25 cellular contexts compared by ENCODE assay signal in the genomic region with DNA sequence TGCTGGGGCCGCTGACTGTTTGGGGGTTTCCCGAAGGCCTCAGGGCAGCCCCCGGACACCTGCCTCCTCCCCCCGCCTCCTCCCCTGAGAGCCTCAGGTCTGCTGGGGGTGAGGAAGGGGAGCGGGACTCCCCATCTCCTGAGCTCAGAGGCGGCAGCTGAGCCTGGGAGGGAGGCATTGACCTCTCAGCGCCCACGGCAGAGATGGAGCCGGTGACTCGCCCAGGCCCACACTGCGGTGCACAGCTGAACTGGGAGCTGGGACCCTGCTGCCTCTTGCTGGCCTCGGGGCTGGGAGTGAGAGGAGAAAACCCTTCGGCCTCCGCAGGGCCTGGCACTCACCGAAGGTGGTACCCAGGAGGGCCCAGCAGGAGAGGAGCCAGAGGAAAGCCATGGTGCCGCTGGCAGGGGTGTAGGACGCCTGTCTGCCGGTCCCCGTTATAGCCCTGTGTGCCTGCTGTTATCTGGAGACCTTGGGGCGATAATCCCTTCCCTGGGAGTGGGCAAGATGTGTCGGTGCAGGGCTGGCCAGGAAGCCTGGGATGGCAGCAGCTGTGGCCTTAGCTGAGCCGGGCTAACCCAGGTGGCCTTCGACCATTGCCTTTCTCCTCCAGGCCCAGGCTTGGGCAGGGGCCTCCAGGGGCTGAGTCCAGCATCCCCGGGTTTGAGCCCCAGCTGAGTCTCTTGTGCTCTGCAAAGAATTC. TPM values are rescaled to one million over a fixed set of nuclear protein-coding genes. Genes with fewer than 3 reads are reported as not detected.
DNase-seq lines count a peak whose midpoint lies in the region; ATAC-seq, FAIRE-seq and TF ChIP-seq lines count a peak whose summit lies in the region.
"Had no signal": no experiment of that assay in that cellular context is flagged by ENCODE, and none has a peak within 500 bp of the region (broad histone marks: within the 10 kb centered on the region; RNA-seq: fewer than 3 reads in every experiment).

Gene CTRB2, minus strand, starts transcription at position 413 of the 703 bp plus-strand sequence. Its CDS starts 20 bp downstream, at position 393.

- H3K27ac ChIP-seq in foreskin keratinocyte, result no peak within 1 kb of the TSS
- H3K27ac ChIP-seq in pancreas, result peak within 1 kb of the TSS; percentile 85 to 98 (median 92)
- no peak within 1 kb of the TSS for H3K27ac ChIP-seq in vagina
- H3K27ac ChIP-seq: upper lobe of right lung had no signal

- WGBS in pancreas, 2 donors, result 43% methylated on average over 21 to 24 of the region's 24 CpGs

- H3K4me1 ChIP-seq in foreskin keratinocyte (no peaks in the 10 kb centered on the region), pancreas (peaks cover 5 to 10% (median 7%) of the 10 kb centered on the region in 3 donors), vagina (no peaks in the 10 kb centered on the region)
- H3K4me1 ChIP-seq: upper lobe of right lung had no signal

- TF ChIP-seq POLR2A in vagina (IDR thresholded peaks at IDR 0.05), result no peak

- peaks cover 35% of the 10 kb centered on the region for H3K27me3 Mint-ChIP-seq in HFFc6 (ENCODE audit: insufficient read depth)
- H3K27me3 Mint-ChIP-seq: activated CD4-positive, alpha-beta T cell treated with anti-CD3 and anti-CD28 coated beads, Interleukin-2, amount 10 ng/mL, durations not matched to agents 7 days and 5 days; CD4-positive, CD25-positive, alpha-beta regulatory T cell had no signal

- H3K4me1 Mint-ChIP-seq in HFFc6 (ENCODE audit: low read depth), result no peaks in the 10 kb centered on the region
- H3K4me1 Mint-ChIP-seq: activated CD4-positive, alpha-beta T cell treated with anti-CD3 and anti-CD28 coated beads, Interleukin-2, amount 10 ng/mL, durations not matched to agents 7 days and 5 days; stimulated activated effector memory CD8-positive, alpha-beta T cell treated with anti-CD3 and anti-CD28 coated beads, Interleukin-12 subunit alpha, Interleukin-12 subunit beta, amount 100 ng/mL, for 72 hours had no signal

- TF ChIP-seq CTCF in GM13976 (IDR thresholded peaks at IDR 0.05; ENCODE audit: borderline replicate concordance, control extremely low read depth, extremely low read depth, insufficient read depth, missing control alignments), result no peak
- no peak for TF ChIP-seq CTCF in HFFc6 (IDR thresholded peaks at IDR 0.05)
- no peak for TF ChIP-seq CTCF in foreskin keratinocyte (conservative IDR thresholded peaks at IDR 0.05)
- no peak for TF ChIP-seq CTCF in pancreas (IDR thresholded peaks at IDR 0.05)
- TF ChIP-seq CTCF in vagina (IDR thresholded peaks at IDR 0.05), result no peak

- in situ Hi-C loops in GM13976 (cut with MboI; ENCODE audit: low sequenced_read_pairs, unreplicated experiment), result loop anchor here (25.0 kb wide), 1 partner anchor 555 kb away; no protein-coding TSS in a partner anchor

- peak; percentile 70 for DNase-seq in GM13976 (ENCODE audit: low spot score)
- DNase-seq in HFFc6, result no peak
- DNase-seq in foreskin keratinocyte, result no peak
- peak; percentile 82 to 96 (median 94) for DNase-seq in pancreas
- no peak for DNase-seq in NCI-H1092 treated with DMSO at 0.1 percent for 48 hours (lab: John Stamatoyannopoulos, UW)
- no peak for DNase-seq in SKM-1 (lab: John Stamatoyannopoulos, UW; ENCODE audit: unreplicated experiment)
- no peak for DNase-seq in vagina (ENCODE audit: extremely low spot score in 2 of 2)
- DNase-seq: activated CD4-positive, alpha-beta T cell treated with anti-CD3 and anti-CD28 coated beads, Interleukin-2, amount 10 ng/mL, durations not matched to agents 7 days and 5 days; activated gamma-delta T cell; CD4-positive, CD25-positive, alpha-beta regulatory T cell; cerebellar nuclear complex; effector CD8-positive, alpha-beta T cell; mammary epithelial cell; NCI-H1417 treated with DMSO at 0.1 percent for 48 hours; NCI-H2171; nephron progenitor cell; PC-3; stimulated activated CD4-positive, alpha-beta T cell treated with anti-CD3 and anti-CD28 coated beads, Interleukin-15, amount 100 ng/mL, for 24 hours; upper lobe of right lung had no signal

- H3K36me3 Mint-ChIP-seq in HFFc6 (ENCODE audit: low read depth), result no peaks in the 10 kb centered on the region
- H3K36me3 Mint-ChIP-seq: CD4-positive, CD25-positive, alpha-beta regulatory T cell; stimulated activated effector memory CD8-positive, alpha-beta T cell treated with anti-CD3 and anti-CD28 coated beads, Interleukin-12 subunit alpha, Interleukin-12 subunit beta, amount 100 ng/mL, for 72 hours had no signal

- H3K4me3 Mint-ChIP-seq in HFFc6, result peak within 1 kb of the TSS; percentile 46; the same call in 1 of the 2 replicates
- H3K4me3 Mint-ChIP-seq: activated CD4-positive, alpha-beta T cell treated with anti-CD3 and anti-CD28 coated beads, Interleukin-2, amount 10 ng/mL, durations not matched to agents 7 days and 5 days; CD4-positive, CD25-positive, alpha-beta regulatory T cell; nephron progenitor cell; stimulated activated effector memory CD8-positive, alpha-beta T cell treated with anti-CD3 and anti-CD28 coated beads, Interleukin-12 subunit alpha, Interleukin-12 subunit beta, amount 100 ng/mL, for 72 hours had no signal

- peaks cover 4% of the 10 kb centered on the region for H3K27me3 ChIP-seq in foreskin keratinocyte
- H3K27me3 ChIP-seq in pancreas, result no peaks in the 10 kb centered on the region
- no peaks in the 10 kb centered on the region for H3K27me3 ChIP-seq in vagina
- H3K27me3 ChIP-seq: upper lobe of right lung had no signal

- peaks cover 0 to 9% (median 0%) of the 10 kb centered on the region in 3 donors for H3K36me3 ChIP-seq in pancreas
- no peaks in the 10 kb centered on the region for H3K36me3 ChIP-seq in vagina
- H3K36me3 ChIP-seq: upper lobe of right lung had no signal

- peak within 1 kb of the TSS; percentile 21; the same call in 1 of the 2 replicates for H3K27ac Mint-ChIP-seq in HFFc6
- H3K27ac Mint-ChIP-seq: activated CD4-positive, alpha-beta T cell treated with anti-CD3 and anti-CD28 coated beads, Interleukin-2, amount 10 ng/mL, durations not matched to agents 7 days and 5 days; stimulated activated effector memory CD8-positive, alpha-beta T cell treated with anti-CD3 and anti-CD28 coated beads, Interleukin-12 subunit alpha, Interleukin-12 subunit beta, amount 100 ng/mL, for 72 hours had no signal

- H3K4me3 ChIP-seq in pancreas (peak within 1 kb of the TSS; percentile 45 to 83 (median 61)), vagina (no peak within 1 kb of the TSS)
- H3K4me3 ChIP-seq: upper lobe of right lung had no signal

- H3K9me3 ChIP-seq in pancreas, result no peaks in the 10 kb centered on the region
- no peaks in the 10 kb centered on the region for H3K9me3 ChIP-seq in vagina
- H3K9me3 ChIP-seq: upper lobe of right lung had no signal

- H3K9me3 Mint-ChIP-seq in HFFc6, result no peaks in the 10 kb centered on the region
- H3K9me3 Mint-ChIP-seq: activated CD4-positive, alpha-beta T cell treated with anti-CD3 and anti-CD28 coated beads, Interleukin-2, amount 10 ng/mL, durations not matched to agents 7 days and 5 days; CD4-positive, CD25-positive, alpha-beta regulatory T cell; nephron progenitor cell; stimulated activated effector memory CD8-positive, alpha-beta T cell treated with anti-CD3 and anti-CD28 coated beads, Interleukin-12 subunit alpha, Interleukin-12 subunit beta, amount 100 ng/mL, for 72 hours had no signal

- ATAC-seq in foreskin keratinocyte, result peak; percentile 42
- ATAC-seq in pancreas, result peak; percentile 52 to 77 (median 74)
- ATAC-seq in HG03280 (IDR thresholded peaks at IDR 0.05; ENCODE audit: unreplicated experiment), result no peak
- ATAC-seq: PC-3; stimulated activated effector memory CD8-positive, alpha-beta T cell treated with anti-CD3 and anti-CD28 coated beads, Interleukin-12 subunit alpha, Interleukin-12 subunit beta, amount 100 ng/mL, for 72 hours had no signal

- no peak for FAIRE-seq in pancreas (lab: Jason Lieb, UNC)

- intact Hi-C loops in pancreas (cut with DNase I) (loop anchor here in 2 of 3 donors (2.0 kb wide), 2 partner anchors 18 to 20 kb away; no protein-coding TSS in a partner anchor), vagina (cut with DNase I) (no loop called here)

RNA-seq across cellular contexts. Expression of gene CTRB2, which starts in this region (rescaled TPM):
- total RNA-seq in HFFc6 (2021; fragmentation: NEBNext Ultra II Directional; extraction: Animal tissue kit (Norgen Biotek cat#: 25700)), result not detected
- not detected in 2 replicates for total RNA-seq in foreskin keratinocyte
- polyA plus RNA-seq in foreskin keratinocyte, result not detected in 2 replicates
- total RNA-seq in pancreas, result over 10,000 TPM; 36,685 to 57,899 (median 39,778) TPM
- polyA plus RNA-seq in pancreas, result over 10,000 TPM; 20,002 to 30,463 TPM
- not detected for total RNA-seq in vagina
- total RNA-seq: activated CD4-positive, alpha-beta T cell treated with anti-CD3 and anti-CD28 coated beads, Interleukin-2, amount 10 ng/mL, durations not matched to agents 7 days and 5 days; CD4-positive, CD25-positive, alpha-beta regulatory T cell; HT-29; LHCN-M2; mammary epithelial cell; PC-3; renal cortical epithelial cell had no signal
- polyA plus RNA-seq: AG04450; CD4-positive, CD25-positive, alpha-beta regulatory T cell; mammary epithelial cell had no signal

Comparison
In these comparisons a context has a peak if more than half of its experiments do, and no peak if none do; other contexts are left out.
1. RNA of gene CTRB2 (total RNA-seq): 36,685 to 57,899 TPM in pancreas; not detected in HFFc6, not detected in foreskin keratinocyte and not detected in vagina (single experiment); every median in the first group is over 1,000 times any median in the second.
2. RNA of gene CTRB2 (polyA plus RNA-seq): 20,002 to 30,463 TPM in pancreas; not detected in foreskin keratinocyte; every median in the first group is over 1,000 times any median in the second.
3. Peak in ATAC-seq in foreskin keratinocyte; RNA of the gene not detected or under 1 TPM.
4. DNase-seq: peak in GM13976 (single experiment) and pancreas (6 of 6); none in HFFc6 (single experiment), foreskin keratinocyte (0 of 2), NCI-H1092 treated with DMSO at 0.1 percent for 48 hours (single experiment), SKM-1 (single experiment) and vagina (0 of 2).
5. H3K27ac ChIP-seq: peak in pancreas (4 of 4); none in foreskin keratinocyte (single experiment) and vagina (single experiment).
6. H3K4me3 ChIP-seq: peak in pancreas (4 of 4); none in vagina (0 of 2).